ENCODE assay signal across 8 cellular contexts in genomic region chr10:32057041-32057372, GRCh38. TPM values are rescaled to one million over a fixed set of nuclear protein-coding genes. Genes with fewer than 3 reads are reported as not detected.
DNase-seq lines count a peak whose midpoint lies in the region; ATAC-seq, FAIRE-seq and TF ChIP-seq lines count a peak whose summit lies in the region.

No MANE protein-coding gene starts in this region.

- H3K9ac ChIP-seq in HepG2 (ENCODE audit: insufficient read depth, low read depth, low read length), result peak overlapping the region; percentile 93; the same call in 1 of the 2 replicates

- TF ChIP-seq CTCF in HepG2 (CRISPR knock-in tag; IDR thresholded peaks at IDR 0.05) (no peak), thoracic aorta (IDR thresholded peaks at IDR 0.05) (no peak)

- TSS peak; percentile 83 for BruUV-seq in HepG2 (replicated peaks; lab: Mats Ljungman, UMichigan)

- H3K36me3 ChIP-seq in HepG2 (replicated peaks in 1 of 2; ENCODE audit: control insufficient read depth in 1 of 2, insufficient read depth in 2 of 2, low read length in 2 of 2) (0 out of 5 replicates have a peak, but pooled peaks cover 0 to 1% of the 10 kb centered on the region in 2 experiments), thoracic aorta (no peaks in the 10 kb centered on the region)

- no peaks in the 10 kb centered on the region for H3K9me3 Mint-ChIP-seq in activated CD4-positive, alpha-beta T cell treated with anti-CD3 and anti-CD28 coated beads, Interleukin-2, amount 10 ng/mL, durations not matched to agents 24 days and 14 days
- no peaks in the 10 kb centered on the region for H3K9me3 Mint-ChIP-seq in activated T-helper 2 cell treated with anti-CD3 and anti-CD28 coated beads, Interferon-gamma antibody, Interleukin-2, Interleukin-4, amounts not matched to agents 10 μg/mL and 5 μg/mL and 100 μg/mL, durations not matched to agents 14 hours and 24 hours and 36 hours

- H3K4me3 ChIP-seq in HepG2 (replicated peaks in 1 of 3; ENCODE audit: insufficient read depth in 1 of 3, low read depth in 2 of 3, low read length in 3 of 3) (peak overlapping the region; percentile 96 to 99 (median 97)), thoracic aorta (peak overlapping the region; percentile 99)

- no peak for TF ChIP-seq POLR2A in HepG2 (IDR thresholded peaks at IDR 0.05; ENCODE audit: insufficient read depth in 1 of 2, low read depth in 2 of 2, low read length in 2 of 2)

- POLR2A ChIA-PET in HepG2 (lab: Yijun Ruan, JAX), result interaction anchor here (0.8 to 1.5 kb wide), 3 partner anchors 48 to 133 kb away, joined by 3 to 5 read pairs (median 5); no protein-coding TSS in a partner anchor

- peaks cover 29% of the 10 kb centered on the region for H3K4me1 Mint-ChIP-seq in activated CD4-positive, alpha-beta T cell treated with anti-CD3 and anti-CD28 coated beads, Interleukin-2, amount 10 ng/mL, durations not matched to agents 24 days and 14 days
- H3K4me1 Mint-ChIP-seq in activated T-helper 2 cell treated with anti-CD3 and anti-CD28 coated beads, Interferon-gamma antibody, Interleukin-2, Interleukin-4, amounts not matched to agents 10 μg/mL and 5 μg/mL and 100 μg/mL, durations not matched to agents 14 hours and 24 hours and 36 hours (ENCODE audit: low read depth), result peaks cover 26% of the 10 kb centered on the region

- H3K36me3 Mint-ChIP-seq in activated CD4-positive, alpha-beta T cell treated with anti-CD3 and anti-CD28 coated beads, Interleukin-2, amount 10 ng/mL, durations not matched to agents 24 days and 14 days (ENCODE audit: low read depth), result peaks cover 21% of the 10 kb centered on the region
- H3K36me3 Mint-ChIP-seq in activated T-helper 2 cell treated with anti-CD3 and anti-CD28 coated beads, Interferon-gamma antibody, Interleukin-2, Interleukin-4, amounts not matched to agents 10 μg/mL and 5 μg/mL and 100 μg/mL, durations not matched to agents 14 hours and 24 hours and 36 hours (ENCODE audit: low read depth), result peaks cover 30% of the 10 kb centered on the region

- H3K27me3 Mint-ChIP-seq in activated CD4-positive, alpha-beta T cell treated with anti-CD3 and anti-CD28 coated beads, Interleukin-2, amount 10 ng/mL, durations not matched to agents 24 days and 14 days, result no peaks in the 10 kb centered on the region
- no peaks in the 10 kb centered on the region for H3K27me3 Mint-ChIP-seq in activated T-helper 2 cell treated with anti-CD3 and anti-CD28 coated beads, Interferon-gamma antibody, Interleukin-2, Interleukin-4, amounts not matched to agents 10 μg/mL and 5 μg/mL and 100 μg/mL, durations not matched to agents 14 hours and 24 hours and 36 hours (ENCODE audit: low read depth)

- intact Hi-C loops in activated CD4-positive, alpha-beta T cell treated with anti-CD3 and anti-CD28 coated beads, Interleukin-2, amount 10 ng/mL, durations not matched to agents 24 days and 14 days (cut with micrococcal nuclease), result loop anchor here (2.0 to 10.0 kb wide), 5 partner anchors 14 to 1078 kb away; partner anchors contain the start of genes ARHGAP12 and EPC1
- intact Hi-C loops in activated T-helper 2 cell treated with anti-CD3 and anti-CD28 coated beads, Interferon-gamma antibody, Interleukin-2, Interleukin-4, amounts not matched to agents 10 μg/mL and 5 μg/mL and 100 μg/mL, durations not matched to agents 14 hours and 24 hours and 36 hours (cut with micrococcal nuclease), result loop anchor here (2.0 to 10.0 kb wide), 4 partner anchors 130 to 388 kb away; partner anchors contain the start of genes ARHGAP12, CCDC7 and EPC1
- intact Hi-C loops in HepG2 (cut with micrococcal nuclease; ENCODE audit: unreplicated experiment), result loop anchor here (2.0 to 10.0 kb wide), 3 partner anchors 88 to 150 kb away; no protein-coding TSS in a partner anchor

- H3K27ac Mint-ChIP-seq in activated CD4-positive, alpha-beta T cell treated with anti-CD3 and anti-CD28 coated beads, Interleukin-2, amount 10 ng/mL, durations not matched to agents 24 days and 14 days, result peak overlapping the region; percentile 96
- H3K27ac Mint-ChIP-seq in activated T-helper 2 cell treated with anti-CD3 and anti-CD28 coated beads, Interferon-gamma antibody, Interleukin-2, Interleukin-4, amounts not matched to agents 10 μg/mL and 5 μg/mL and 100 μg/mL, durations not matched to agents 14 hours and 24 hours and 36 hours, result peak overlapping the region; percentile 90

- in situ Hi-C loops in HepG2 (cut with HindIII; ENCODE audit: extremely low pct_ligation_motif_present, low pct_unique_long_range_greater_than_20kb), result loop anchor here (5.0 kb wide), 1 partner anchor 65 kb away; no protein-coding TSS in a partner anchor
- in situ Hi-C loops in G401 (cut with HindIII; ENCODE audit: low sequenced_read_pairs), result no loop called here

- TF ChIP-seq RAD21 in HepG2 (CRISPR knock-in tag; IDR thresholded peaks at IDR 0.05), result no peak

- H3K9me3 ChIP-seq in HepG2 (ENCODE audit: low read length) (no peaks in the 10 kb centered on the region), thoracic aorta (no peaks in the 10 kb centered on the region)

- H4K20me1 ChIP-seq in HepG2 (ENCODE audit: insufficient read depth, low read length), result peaks cover 34% of the 10 kb centered on the region

- CTCF ChIA-PET in HepG2 (lab: Yijun Ruan, JAX; ENCODE audit: low intra/inter-chr PET ratio, low total read pairs), result no interaction called here

- H2AFZ ChIP-seq in HepG2 (ENCODE audit: low read length), result no peak overlapping the region

- no peak overlapping the region for H3K27ac ChIP-seq in HepG2 (ENCODE audit: extremely low read length, insufficient read depth, low read length)
- H3K27ac ChIP-seq in thoracic aorta, result peak overlapping the region; percentile 94 to 99

- WGBS in HepG2 (ENCODE audit: low lambda C conversion rate), result 91% methylated on average over 8 of the region's 8 CpGs

- peak overlapping the region; percentile 92 for H3K4me3 Mint-ChIP-seq in activated CD4-positive, alpha-beta T cell treated with anti-CD3 and anti-CD28 coated beads, Interleukin-2, amount 10 ng/mL, durations not matched to agents 24 days and 14 days
- peak overlapping the region; percentile 88 for H3K4me3 Mint-ChIP-seq in activated T-helper 2 cell treated with anti-CD3 and anti-CD28 coated beads, Interferon-gamma antibody, Interleukin-2, Interleukin-4, amounts not matched to agents 10 μg/mL and 5 μg/mL and 100 μg/mL, durations not matched to agents 14 hours and 24 hours and 36 hours (ENCODE audit: low read depth)

- H3K27me3 ChIP-seq in HepG2 (ENCODE audit: control insufficient read depth in 1 of 2, insufficient read depth in 2 of 2, low read length in 2 of 2) (no peaks in the 10 kb centered on the region; a peak in 1 of 5 replicates), thoracic aorta (replicated peaks; ENCODE audit: insufficient read depth) (no peaks in the 10 kb centered on the region)

- no peak for DNase-seq in activated CD4-positive, alpha-beta T cell treated with anti-CD3 and anti-CD28 coated beads, Interleukin-2, amount 10 ng/mL, durations not matched to agents 24 days and 14 days
- DNase-seq in activated CD4-positive, alpha-beta T cell treated with anti-CD3 and anti-CD28 coated beads, Interleukin-2, amount 50 U/mL, for 48 hours, result no peak
- DNase-seq in activated T-helper 2 cell treated with anti-CD3 and anti-CD28 coated beads, Interferon-gamma antibody, Interleukin-2, Interleukin-4, amounts not matched to agents 10 μg/mL and 5 μg/mL and 100 μg/mL, durations not matched to agents 14 hours and 24 hours and 36 hours (ENCODE audit: low spot score), result no peak
- DNase-seq in HepG2 (ENCODE audit: low spot score), result no peak
- DNase-seq in thoracic aorta (ENCODE audit: low spot score), result no peak
- DNase-seq in G401 (ENCODE audit: low spot score), result no peak
- DNase-seq in RPMI8226, result no peak

- ATAC-seq in HepG2, result no peak
- ATAC-seq in thoracic aorta (ENCODE audit: insufficient number of reproducible peaks, low FRiP score, low read depth), result no peak
- ATAC-seq in GM18909 (IDR thresholded peaks at IDR 0.05; ENCODE audit: poor library complexity, unreplicated experiment), result no peak

- H3K79me2 ChIP-seq in HepG2 (ENCODE audit: insufficient read depth, low read length), result peaks cover 47% of the 10 kb centered on the region

- FAIRE-seq in HepG2 (lab: Jason Lieb, UNC), result no peak

- TF ChIP-seq EP300 in HepG2 (IDR thresholded peaks at IDR 0.05; ENCODE audit: low read depth in 2 of 2, low read length in 2 of 2), result no peak
- TF ChIP-seq EP300 in HepG2 (CRISPR knock-in tag; IDR thresholded peaks at IDR 0.05; ENCODE audit: borderline replicate concordance), result no peak

- H3K4me2 ChIP-seq in HepG2 (ENCODE audit: low read depth, low read length), result peak overlapping the region; percentile 81

- peaks cover 64% of the 10 kb centered on the region for H3K4me1 ChIP-seq in HepG2 (ENCODE audit: insufficient read depth, low read length)
- peaks cover 12 to 13% of the 10 kb centered on the region in 2 donors for H3K4me1 ChIP-seq in thoracic aorta (ENCODE audit: control insufficient read depth in 1 of 2, low read depth in 2 of 2)

RNA-seq across cellular contexts. Expression of gene KIF5B, which starts 0.8 kb away (rescaled TPM):
- 81.3 and 82.2 TPM in 2 replicates for total RNA-seq in activated CD4-positive, alpha-beta T cell treated with anti-CD3 and anti-CD28 coated beads, Interleukin-2, amount 10 ng/mL, durations not matched to agents 24 days and 14 days
- total RNA-seq in activated T-helper 2 cell treated with anti-CD3 and anti-CD28 coated beads, Interferon-gamma antibody, Interleukin-2, Interleukin-4, amounts not matched to agents 10 μg/mL and 5 μg/mL and 100 μg/mL, durations not matched to agents 14 hours and 24 hours and 36 hours, result 76.6 and 79.0 TPM in 2 replicates
- total RNA-seq in HepG2 (2016; rRNA removed; fragmentation: Illumina TruSeq; extraction: Trizol), result 133 and 183 TPM in 2 replicates
- total RNA-seq in HepG2 (2016; cell fraction: cytosol; rRNA removed; fragmentation: Illumina TruSeq; extraction: Trizol; ENCODE audit: low read depth), result 11.5 and 13.3 TPM in 2 replicates
- 132 and 189 TPM in 2 replicates for total RNA-seq in HepG2 (2016; cell fraction: insoluble cytoplasmic fraction; rRNA removed; fragmentation: Illumina TruSeq; extraction: Trizol)
- 48.9 and 50.9 TPM in 2 replicates for total RNA-seq in HepG2 (2016; cell fraction: membrane; rRNA removed; fragmentation: Illumina TruSeq; extraction: Trizol)
- total RNA-seq in HepG2 (2016; cell fraction: nucleus; rRNA removed; fragmentation: Illumina TruSeq; extraction: Trizol), result 95.3 and 101 TPM in 2 replicates
- polyA plus RNA-seq in HepG2 (2011; rRNA removed), result 24.2 and 34.3 TPM in 2 replicates
- 14.2 and 19.7 TPM in 2 replicates for polyA plus RNA-seq in HepG2 (2011; cell fraction: cytosol; rRNA removed)
- 12.9 and 14.3 TPM in 2 replicates for polyA plus RNA-seq in HepG2 (2011; cell fraction: nucleus; rRNA removed)
- polyA plus RNA-seq in HepG2 (2012), result 54.5 and 69.7 TPM in 2 replicates
- polyA plus RNA-seq in HepG2 (2016; cell fraction: cytosol; fragmentation: Illumina TruSeq; extraction: Trizol; ENCODE audit: low read depth), result 2.3 and 2.6 TPM in 2 replicates
- 124 and 134 TPM in 2 replicates for polyA plus RNA-seq in HepG2 (2016; cell fraction: insoluble cytoplasmic fraction; fragmentation: Illumina TruSeq; extraction: Trizol; ENCODE audit: low read depth)
- polyA plus RNA-seq in HepG2 (2016; cell fraction: membrane; fragmentation: Illumina TruSeq; extraction: Trizol; ENCODE audit: low read depth), result 13.6 and 14.9 TPM in 2 replicates
- polyA plus RNA-seq in HepG2 (2016; cell fraction: nucleus; fragmentation: Illumina TruSeq; extraction: Trizol; ENCODE audit: insufficient read depth, low read depth), result 84.5 and 87.7 TPM in 2 replicates
- polyA minus RNA-seq in HepG2 (2011; rRNA and poly(A)+ RNA removed; ENCODE audit: low replicate concordance), result 16.9 and 19.8 TPM in 2 replicates
- polyA minus RNA-seq in HepG2 (2011; cell fraction: cytosol; rRNA and poly(A)+ RNA removed), result 67.3 and 71.1 TPM in 2 replicates
- polyA minus RNA-seq in HepG2 (2011; cell fraction: nucleus; rRNA and poly(A)+ RNA removed), result 84.4 and 86.4 TPM in 2 replicates
- 100 to 1,000 TPM; 148 to 164 TPM for total RNA-seq in thoracic aorta
- 36.0 and 64.2 TPM in 2 replicates for total RNA-seq in G401 (2014; rRNA removed; shearing (Covaris generic))
